Comparison of ENCODE assay signal across 8 cellular contexts in genomic region chr22:20016734-20017621, GRCh38. TPM values are rescaled to one million over a fixed set of nuclear protein-coding genes. Genes with fewer than 3 reads are reported as not detected.
DNase-seq lines count a peak whose midpoint lies in the region; ATAC-seq and TF ChIP-seq lines count a peak whose summit lies in the region.

TSS of gene ARVCF (minus strand) at chr22:20016823. CDS start at chr22:19990794, 26,029 bp downstream.

- POLR2A ChIA-PET in A673 (lab: Charles Lee; ENCODE audit: low non-redundant PET) = no interaction called here

- BruUV-seq in A673 (replicated peaks; lab: Mats Ljungman, UMichigan) = no TSS peak

- H3K27me3 ChIP-seq in A673 (replicated peaks; ENCODE audit: insufficient read depth, low read depth, low read length, poor library complexity) (peaks cover 30% of the 10 kb centered on the region), dorsolateral prefrontal cortex (no peaks in the 10 kb centered on the region), liver (ENCODE audit: control insufficient read depth in 4 of 4, insufficient read depth in 4 of 4, low read length in 3 of 4) (no peaks in the 10 kb centered on the region)

- CTCF ChIA-PET in A673 (lab: Charles Lee) = no interaction called here

- intact Hi-C loops in A673 (cut with micrococcal nuclease; ENCODE audit: unreplicated experiment) (no loop called here), dorsolateral prefrontal cortex (cut with DNase I) (no loop called here)

- DNase-seq in A673 (ENCODE audit: low spot score) (peak; percentile 90), NCI-H69 (lab: John Stamatoyannopoulos, UW) (peak; percentile 95), dorsolateral prefrontal cortex (peak; percentile 85 to 96 (median 92))
- DNase-seq in activated CD4-positive, alpha-beta T cell treated with anti-CD3 and anti-CD28 coated beads, Interleukin-2, amount 50 U/mL, for 48 hours = peak; percentile 93
- peak; percentile 91 to 93 for DNase-seq in stimulated activated CD4-positive, alpha-beta T cell treated with anti-CD3 and anti-CD28 coated beads, Interleukin-2, amount 100 ng/mL, for 48 hours

- ATAC-seq in GM18520 (IDR thresholded peaks at IDR 0.05; ENCODE audit: unreplicated experiment) (peak; percentile 48), HG03280 (IDR thresholded peaks at IDR 0.05; ENCODE audit: unreplicated experiment) (peak; percentile 59)

- H3K27ac ChIP-seq in A673 (ENCODE audit: low read depth, low read length, poor library complexity, severe bottlenecking) (no peak within 1 kb of the TSS), dorsolateral prefrontal cortex (peak within 1 kb of the TSS in 22 of 59 donors; percentile 1 to 86 (median 52)), liver (ENCODE audit: low read depth in 1 of 2, low read length in 2 of 2) (peak within 1 kb of the TSS in 1 of 2 donors; percentile 23)

- 2% methylated on average over 79 of the region's 79 CpGs for WGBS in liver

- peak within 1 kb of the TSS; percentile 49 to 53 for H3K9ac ChIP-seq in liver (ENCODE audit: low read depth in 1 of 2, low read length in 2 of 2)

- no peaks in the 10 kb centered on the region for H3K36me3 ChIP-seq in A673 (ENCODE audit: insufficient read depth, low read length, poor library complexity, severe bottlenecking)
- H3K36me3 ChIP-seq in liver (ENCODE audit: control insufficient read depth in 4 of 4, insufficient read depth in 3 of 4, low read depth in 1 of 4, low read length in 3 of 4) = no peaks in the 10 kb centered on the region

- no peak for TF ChIP-seq RAD21 in liver (IDR thresholded peaks at IDR 0.05)

- H3K4me1 ChIP-seq in A673 (ENCODE audit: insufficient read depth, low read length, poor library complexity, severe bottlenecking) (peaks cover 5% of the 10 kb centered on the region), liver (ENCODE audit: control insufficient read depth in 4 of 4, insufficient read depth in 4 of 4, low read length in 3 of 4) (peaks cover 5 to 56% (median 37%) of the 10 kb centered on the region in 4 donors)

- no peaks in the 10 kb centered on the region for H3K9me3 ChIP-seq in A673 (ENCODE audit: low read depth, low read length, poor library complexity, severe bottlenecking)
- H3K9me3 ChIP-seq in liver (ENCODE audit: control insufficient read depth in 4 of 4, low read length in 3 of 4) = no peaks in the 10 kb centered on the region

- H3K4me3 ChIP-seq in A673 (ENCODE audit: low read depth, low read length, poor library complexity, severe bottlenecking) (peak within 1 kb of the TSS; percentile 52), dorsolateral prefrontal cortex (peak within 1 kb of the TSS; percentile 58 to 98 (median 86)), liver (ENCODE audit: low read depth in 1 of 3, low read length in 3 of 3) (peak within 1 kb of the TSS; percentile 44 to 88 (median 83))

- TF ChIP-seq CTCF in A673 (conservative IDR thresholded peaks at IDR 0.05; ENCODE audit: low read depth, low read length) (no peak), dorsolateral prefrontal cortex (IDR thresholded peaks at IDR 0.05 in 54 of 56, conservative IDR thresholded peaks at IDR 0.05 in 2 of 56; ENCODE audit: low read depth in 1 of 56, partially characterized antibody in 56 of 56) (peak in 43 of 56 donors; percentile 8 to 56 (median 37)), liver (IDR thresholded peaks at IDR 0.05; ENCODE audit: low read depth, low read length, missing input control) (peak; percentile 28)

TF ChIP-seq in liver, 16 proteins besides CTCF, POLR2A, EP300 and RAD21:
- TF ChIP-seq SP1 (IDR thresholded peaks at IDR 0.05) (peak; percentile 91), MAX (IDR thresholded peaks at IDR 0.05) (no peak)

RNA-seq across cellular contexts. Expression of gene ARVCF, which starts in this region (rescaled TPM):
- total RNA-seq in A673 (2021) = 11.1 and 17.2 TPM in 2 replicates
- 10 to 100 TPM; 14.8 to 57.2 (median 32.4) TPM for total RNA-seq in dorsolateral prefrontal cortex
- total RNA-seq in liver = 10 to 100 TPM; 41.6 to 48.8 TPM
- 10 to 100 TPM in 1 of 2 donors, 1 to 10 TPM in 1; 3.8 to 10.6 TPM for polyA plus RNA-seq in liver
